14 cellular contexts compared by ENCODE assay signal in the genomic region with DNA sequence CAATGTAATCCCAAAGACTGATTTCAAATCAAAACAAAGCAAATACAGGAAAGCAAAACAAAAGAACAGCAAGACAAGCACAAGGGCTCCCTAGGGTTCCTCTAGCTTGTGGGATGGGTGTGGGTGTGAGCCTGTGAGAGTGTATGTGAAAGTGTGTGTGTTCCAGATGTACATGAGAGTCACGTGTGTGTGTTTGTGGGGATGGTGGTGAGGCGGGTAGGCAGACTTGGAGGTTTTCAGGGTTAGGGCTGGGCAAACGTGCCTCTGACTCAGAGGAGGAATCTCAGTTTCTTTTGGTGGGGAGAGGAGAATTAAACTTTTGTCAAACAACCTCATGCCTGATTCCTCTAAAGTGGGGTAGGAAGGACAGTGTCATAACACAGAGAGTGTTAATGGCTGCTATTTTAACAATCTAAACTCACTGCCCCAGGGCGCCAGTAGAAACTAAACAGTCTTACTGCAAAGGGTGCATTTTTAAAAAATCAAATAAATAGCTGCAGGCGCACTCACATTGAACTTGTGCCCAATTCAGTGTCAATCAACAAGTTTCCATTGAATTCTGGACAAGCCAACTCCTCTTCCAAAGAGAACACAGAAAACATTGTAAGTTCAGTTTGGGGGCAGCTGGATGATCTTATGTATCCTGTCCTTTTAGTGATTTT. TPM values are rescaled to one million over a fixed set of nuclear protein-coding genes. Genes with fewer than 3 reads are reported as not detected.
A peak's percentile ranks its signal among the peaks of the same experiment; 100 is the strongest.
DNase-seq lines count a peak whose midpoint lies in the region; ATAC-seq and TF ChIP-seq lines count a peak whose summit lies in the region.
"Had no signal": no experiment of that assay in that cellular context is flagged by ENCODE, and none has a peak within 500 bp of the region (broad histone marks: within the 10 kb centered on the region; RNA-seq: fewer than 3 reads in every experiment).

No MANE protein-coding gene starts in this region.

- no peak overlapping the region for H3K4me3 ChIP-seq in GM12865 (ENCODE audit: low read depth, low read length)
- H3K4me3 ChIP-seq in fibroblast of the aortic adventitia (ENCODE audit: low read depth, low read length): no peak overlapping the region
- no peak overlapping the region for H3K4me3 ChIP-seq in hepatocyte
- H3K4me3 ChIP-seq in H7 (ENCODE audit: insufficient read depth, low read depth, low read length): no peak overlapping the region
- H3K4me3 ChIP-seq: smooth muscle cell had no signal

- no peak overlapping the region for H3K4me2 ChIP-seq in hepatocyte
- H3K4me2 ChIP-seq: smooth muscle cell had no signal

- no peak overlapping the region for H2AFZ ChIP-seq in hepatocyte

- H3K27ac Mint-ChIP-seq in natural killer cell treated with Interleukin-12 subunit alpha and Interleukin-12 subunit beta and Interleukin-15 and Interleukin-18, amount 100 ng/mL, for 72 hours: no peak overlapping the region

- H3K36me3 ChIP-seq in hepatocyte (replicated peaks; ENCODE audit: insufficient read depth, low read depth) (no peaks in the 10 kb centered on the region), H7 (replicated peaks; ENCODE audit: control insufficient read depth, insufficient read depth, low read length) (no peaks in the 10 kb centered on the region)
- H3K36me3 ChIP-seq: brain microvascular endothelial cell had no signal

- no peaks in the 10 kb centered on the region for H3K4me1 ChIP-seq in hepatocyte (ENCODE audit: insufficient read depth)

- H3K27me3 Mint-ChIP-seq in natural killer cell treated with Interleukin-12 subunit alpha and Interleukin-12 subunit beta and Interleukin-15 and Interleukin-18, amount 100 ng/mL, for 72 hours: peaks cover 0 to 11% of the 10 kb centered on the region in 2 donors

- no peaks in the 10 kb centered on the region for H3K36me3 Mint-ChIP-seq in natural killer cell treated with Interleukin-12 subunit alpha and Interleukin-12 subunit beta and Interleukin-15 and Interleukin-18, amount 100 ng/mL, for 72 hours

- H3K9me3 Mint-ChIP-seq in natural killer cell treated with Interleukin-12 subunit alpha and Interleukin-12 subunit beta and Interleukin-15 and Interleukin-18, amount 100 ng/mL, for 72 hours: no peaks in the 10 kb centered on the region

- 55% methylated on average over 5 of the region's 5 CpGs for WGBS in hepatocyte (ENCODE audit: low lambda C conversion rate, missing lambda C conversion rate)

- H3K4me1 Mint-ChIP-seq in natural killer cell treated with Interleukin-12 subunit alpha and Interleukin-12 subunit beta and Interleukin-15 and Interleukin-18, amount 100 ng/mL, for 72 hours (ENCODE audit: low read depth in 2 of 2): no peaks in the 10 kb centered on the region

- no peaks in the 10 kb centered on the region for H4K20me1 ChIP-seq in hepatocyte (ENCODE audit: insufficient read depth, poor library complexity, severe bottlenecking)

- H3K9me3 ChIP-seq in hepatocyte (ENCODE audit: low read depth): no peaks in the 10 kb centered on the region

- H3K27ac ChIP-seq in hepatocyte: no peak overlapping the region
- H3K27ac ChIP-seq: brain microvascular endothelial cell, epithelial cell of prostate, HL-60 had no signal

- TF ChIP-seq CTCF in GM12865 (IDR thresholded peaks at IDR 0.05; ENCODE audit: insufficient read depth, low read depth, low read length, missing control alignments) (no peak), fibroblast of the aortic adventitia (IDR thresholded peaks at IDR 0.05; ENCODE audit: insufficient read depth, low read length) (no peak), hepatocyte (IDR thresholded peaks at IDR 0.05; ENCODE audit: poor library complexity) (no peak)

- no peaks in the 10 kb centered on the region for H3K79me2 ChIP-seq in hepatocyte

- no peak overlapping the region for H3K4me3 Mint-ChIP-seq in natural killer cell treated with Interleukin-12 subunit alpha and Interleukin-12 subunit beta and Interleukin-15 and Interleukin-18, amount 100 ng/mL, for 72 hours

- no peaks in the 10 kb centered on the region for H3K9me2 ChIP-seq in hepatocyte (replicated peaks; ENCODE audit: insufficient read depth)

- ATAC-seq in GM21528 (IDR thresholded peaks at IDR 0.05; ENCODE audit: low FRiP score, unreplicated experiment): peak; percentile 68
- peak; percentile 63 for ATAC-seq in HG03521 (IDR thresholded peaks at IDR 0.05; ENCODE audit: unreplicated experiment)
- ATAC-seq in natural killer cell treated with Interleukin-12 subunit alpha and Interleukin-12 subunit beta and Interleukin-15 and Interleukin-18, amount 100 ng/mL, for 72 hours: no peak

- H3K27me3 ChIP-seq in hepatocyte (no peaks in the 10 kb centered on the region), H7 (ENCODE audit: control insufficient read depth, insufficient read depth, low read length) (no peaks in the 10 kb centered on the region)
- H3K27me3 ChIP-seq: brain microvascular endothelial cell had no signal

- DNase-seq in GM12865 (ENCODE audit: low read depth) (peak; percentile 44), fibroblast of the aortic adventitia (ENCODE audit: low read depth) (peak; percentile 17), hepatocyte (ENCODE audit: low spot score) (no peak), H7 (no peak)
- no peak for DNase-seq in natural killer cell treated with Interleukin-12 subunit alpha and Interleukin-12 subunit beta and Interleukin-15 and Interleukin-18, amount 100 ng/mL, for 72 hours (ENCODE audit: low spot score)
- no peak for DNase-seq in activated CD4-positive, CD25-positive, alpha-beta regulatory T cell treated with anti-CD3 and anti-CD28 coated beads, Interleukin-2, amount 50 U/mL, for 72 hours
- DNase-seq: brain microvascular endothelial cell, NCI-H446 treated with DMSO at 0.1 percent for 48 hours, Right ventricle myocardium superior had no signal

RNA-seq across cellular contexts. Expression of a gene that starts 51.8 kb away (rescaled TPM):
- total RNA-seq in fibroblast of the aortic adventitia (ENCODE audit: low replicate concordance) (1.2 and 4.0 TPM in 2 replicates), hepatocyte (1.6 and 2.1 TPM in 2 replicates)
- polyA plus RNA-seq in hepatocyte: 0.56 and 0.82 TPM in 2 replicates
- total RNA-seq in natural killer cell treated with Interleukin-12 subunit alpha and Interleukin-12 subunit beta and Interleukin-15 and Interleukin-18, amount 100 ng/mL, for 72 hours: not detected
- 7.1 and 7.3 TPM in 2 replicates for total RNA-seq in H7 (2014; rRNA removed; shearing (Covaris generic))
- total RNA-seq: smooth muscle cell had no signal
- polyA plus RNA-seq: smooth muscle cell had no signal

Comparison
In these comparisons a context has a peak if more than half of its experiments do, and no peak if none do; other contexts are left out.
1. DNase-seq: peak in GM12865 (single experiment) and fibroblast of the aortic adventitia (single experiment); none in hepatocyte (single experiment), natural killer cell treated with Interleukin-12 subunit alpha and Interleukin-12 subunit beta and Interleukin-15 and Interleukin-18, amount 100 ng/mL, for 72 hours (single experiment), H7 (single experiment) and activated CD4-positive, CD25-positive, alpha-beta regulatory T cell treated with anti-CD3 and anti-CD28 coated beads, Interleukin-2, amount 50 U/mL, for 72 hours (single experiment).
2. ATAC-seq: peak in GM21528 (single experiment) and HG03521 (single experiment); none in natural killer cell treated with Interleukin-12 subunit alpha and Interleukin-12 subunit beta and Interleukin-15 and Interleukin-18, amount 100 ng/mL, for 72 hours (0 of 2).